In genomic region chr11:61249201-61249600, GRCh38 we compare ENCODE assay signal across 12 cellular contexts. TPM values are rescaled to one million over a fixed set of nuclear protein-coding genes. Genes with fewer than 3 reads are reported as not detected.
"Had no signal": no experiment of that assay in that cellular context is flagged by ENCODE, and none has a peak within 500 bp of the region (broad histone marks: within the 10 kb centered on the region; RNA-seq: fewer than 3 reads in every experiment).

No MANE protein-coding gene starts in this region.

RNA-seq across cellular contexts. Expression of gene PGA5, which starts 8.2 kb away (rescaled TPM):
- total RNA-seq: left ventricle myocardium inferior; lung microvascular endothelial cell; naive thymus-derived CD4-positive, alpha-beta T cell; natural killer cell treated with Interleukin-12 subunit alpha and Interleukin-12 subunit beta and Interleukin-15 and Interleukin-18, amount 100 ng/mL, for 72 hours; neural crest cell; occipital lobe; osteocyte; suprapubic skin; thoracic aorta; vagina had no signal
- polyA plus RNA-seq: immature natural killer cell; naive thymus-derived CD4-positive, alpha-beta T cell had no signal

RNA-seq across cellular contexts. Expression of gene PGA4, which starts 27.1 kb away (rescaled TPM):
- total RNA-seq: kidney; lung microvascular endothelial cell; natural killer cell treated with Interleukin-12 subunit alpha and Interleukin-12 subunit beta and Interleukin-15 and Interleukin-18, amount 100 ng/mL, for 72 hours; neural crest cell; osteocyte had no signal
- polyA plus RNA-seq: naive thymus-derived CD4-positive, alpha-beta T cell had no signal

RNA-seq across cellular contexts. Expression of gene PGA3, which starts 45.9 kb away (rescaled TPM):
- total RNA-seq: lung microvascular endothelial cell; natural killer cell treated with Interleukin-12 subunit alpha and Interleukin-12 subunit beta and Interleukin-15 and Interleukin-18, amount 100 ng/mL, for 72 hours; neural crest cell; osteocyte had no signal
- polyA plus RNA-seq: immature natural killer cell; naive thymus-derived CD4-positive, alpha-beta T cell had no signal

RNA-seq across cellular contexts. Expression of gene VWCE, which starts 45.9 kb away (rescaled TPM):
- polyA plus RNA-seq: immature natural killer cell; naive thymus-derived CD4-positive, alpha-beta T cell had no signal
